Comparison of ENCODE assay signal across 1 cellular context in the genomic region with DNA sequence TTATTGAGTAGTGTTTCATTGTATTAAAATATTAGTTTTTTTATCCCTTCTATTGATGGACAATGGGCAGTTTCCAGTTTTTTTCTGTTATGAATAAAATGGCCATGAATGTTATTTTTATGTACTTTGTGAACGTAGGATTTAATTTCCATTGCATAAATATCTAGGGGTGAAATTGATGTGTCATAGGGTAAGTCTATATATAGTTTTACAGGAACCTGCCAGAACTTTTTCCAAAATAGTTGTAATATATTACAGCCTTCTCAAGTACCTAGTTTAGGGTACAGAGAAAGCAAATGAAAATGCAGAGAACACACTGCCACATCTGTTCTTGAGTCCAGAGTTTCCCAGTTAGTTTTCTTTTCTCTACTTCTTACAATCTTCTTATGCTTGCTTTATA.
TF ChIP-seq lines count a peak whose summit lies in the region.

No MANE protein-coding gene starts in this region.

TF ChIP-seq in IMR-90, 13 proteins besides CTCF, POLR2A, EP300 and RAD21:
- TF ChIP-seq, protein P1, sequence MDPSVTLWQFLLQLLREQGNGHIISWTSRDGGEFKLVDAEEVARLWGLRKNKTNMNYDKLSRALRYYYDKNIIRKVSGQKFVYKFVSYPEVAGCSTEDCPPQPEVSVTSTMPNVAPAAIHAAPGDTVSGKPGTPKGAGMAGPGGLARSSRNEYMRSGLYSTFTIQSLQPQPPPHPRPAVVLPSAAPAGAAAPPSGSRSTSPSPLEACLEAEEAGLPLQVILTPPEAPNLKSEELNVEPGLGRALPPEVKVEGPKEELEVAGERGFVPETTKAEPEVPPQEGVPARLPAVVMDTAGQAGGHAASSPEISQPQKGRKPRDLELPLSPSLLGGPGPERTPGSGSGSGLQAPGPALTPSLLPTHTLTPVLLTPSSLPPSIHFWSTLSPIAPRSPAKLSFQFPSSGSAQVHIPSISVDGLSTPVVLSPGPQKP (IDR thresholded peaks at IDR 0.05; ENCODE audit: borderline replicate concordance, low read depth, low read length) = no peak
- TF ChIP-seq BHLHE40 (IDR thresholded peaks at IDR 0.05; ENCODE audit: low read depth, low read length) = no peak
- TF ChIP-seq MAZ (IDR thresholded peaks at IDR 0.05; ENCODE audit: borderline replicate concordance, low read depth, low read length) = no peak
- TF ChIP-seq SMC3 (IDR thresholded peaks at IDR 0.05; ENCODE audit: low read depth, low read length) = no peak
- TF ChIP-seq, protein P2, sequence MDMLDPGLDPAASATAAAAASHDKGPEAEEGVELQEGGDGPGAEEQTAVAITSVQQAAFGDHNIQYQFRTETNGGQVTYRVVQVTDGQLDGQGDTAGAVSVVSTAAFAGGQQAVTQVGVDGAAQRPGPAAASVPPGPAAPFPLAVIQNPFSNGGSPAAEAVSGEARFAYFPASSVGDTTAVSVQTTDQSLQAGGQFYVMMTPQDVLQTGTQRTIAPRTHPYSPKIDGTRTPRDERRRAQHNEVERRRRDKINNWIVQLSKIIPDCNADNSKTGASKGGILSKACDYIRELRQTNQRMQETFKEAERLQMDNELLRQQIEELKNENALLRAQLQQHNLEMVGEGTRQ (IDR thresholded peaks at IDR 0.05; ENCODE audit: low read depth, low read length) = no peak
- no peak for TF ChIP-seq RCOR1 (IDR thresholded peaks at IDR 0.05; ENCODE audit: insufficient replicate concordance, low read length)
- no peak for TF ChIP-seq MAFK (IDR thresholded peaks at IDR 0.05; ENCODE audit: low read depth, low read length)
- TF ChIP-seq CHD1 (IDR thresholded peaks at IDR 0.05; ENCODE audit: low read depth, low read length) = no peak
- TF ChIP-seq FOS (IDR thresholded peaks at IDR 0.05; ENCODE audit: low read depth, low read length) = no peak
- no peak for TF ChIP-seq CEBPB (IDR thresholded peaks at IDR 0.05; ENCODE audit: low read depth, low read length)
